ENCODE assay signal across 1 cellular context in the genomic region with DNA sequence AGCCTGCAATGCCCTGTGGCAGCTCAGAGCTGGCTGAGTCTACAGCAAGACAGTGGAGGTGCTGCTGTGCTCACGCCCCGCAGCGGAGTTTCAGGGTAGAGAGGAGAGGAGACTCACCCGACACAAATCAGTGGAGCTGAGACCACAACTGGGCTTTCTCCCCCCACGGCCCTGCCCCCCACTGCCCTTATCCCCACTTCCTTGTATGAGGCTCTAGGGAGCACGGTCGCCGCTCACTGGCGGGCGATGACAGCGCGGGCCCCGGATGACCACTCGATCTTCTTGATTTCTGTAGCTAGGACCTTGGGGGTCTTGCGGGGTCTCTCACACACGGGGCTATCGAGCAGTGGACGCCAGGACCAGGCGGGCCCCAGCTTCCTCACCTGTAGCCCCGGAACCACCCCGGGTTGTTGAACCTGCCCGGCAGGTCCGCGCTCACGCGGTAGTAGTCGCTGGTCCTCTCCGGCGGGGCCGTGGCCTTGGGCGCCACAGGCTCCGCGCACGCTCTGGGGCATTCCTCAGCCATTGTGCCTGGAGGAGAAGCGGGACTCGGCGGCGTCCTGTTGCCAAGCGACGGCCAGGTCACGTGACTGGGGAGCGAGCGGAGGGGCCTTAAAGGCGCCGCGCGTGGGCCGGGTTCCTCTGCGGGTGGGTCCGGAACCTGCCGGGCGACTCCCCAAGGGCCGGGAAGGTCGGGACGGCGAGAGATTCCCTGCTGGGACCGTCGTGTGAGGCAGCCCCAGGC.
TF ChIP-seq lines count a peak whose summit lies in the region.

No MANE protein-coding gene starts in this region.

TF ChIP-seq in IMR-90, 13 proteins besides CTCF, POLR2A, EP300 and RAD21 (continued from another document):
- TF ChIP-seq RFX5 (IDR thresholded peaks at IDR 0.05; ENCODE audit: low read depth, low read length) (no peak), ELK1 (IDR thresholded peaks at IDR 0.05; ENCODE audit: borderline replicate concordance, low read depth, low read length) (no peak), RCOR1 (IDR thresholded peaks at IDR 0.05; ENCODE audit: insufficient replicate concordance, low read length) (no peak), BHLHE40 (IDR thresholded peaks at IDR 0.05; ENCODE audit: low read depth, low read length) (peak; percentile 86), NFE2L2 (IDR thresholded peaks at IDR 0.05; ENCODE audit: low read depth, low read length) (no peak)
